Comparison of ENCODE assay signal across 8 cellular contexts in the genomic region with DNA sequence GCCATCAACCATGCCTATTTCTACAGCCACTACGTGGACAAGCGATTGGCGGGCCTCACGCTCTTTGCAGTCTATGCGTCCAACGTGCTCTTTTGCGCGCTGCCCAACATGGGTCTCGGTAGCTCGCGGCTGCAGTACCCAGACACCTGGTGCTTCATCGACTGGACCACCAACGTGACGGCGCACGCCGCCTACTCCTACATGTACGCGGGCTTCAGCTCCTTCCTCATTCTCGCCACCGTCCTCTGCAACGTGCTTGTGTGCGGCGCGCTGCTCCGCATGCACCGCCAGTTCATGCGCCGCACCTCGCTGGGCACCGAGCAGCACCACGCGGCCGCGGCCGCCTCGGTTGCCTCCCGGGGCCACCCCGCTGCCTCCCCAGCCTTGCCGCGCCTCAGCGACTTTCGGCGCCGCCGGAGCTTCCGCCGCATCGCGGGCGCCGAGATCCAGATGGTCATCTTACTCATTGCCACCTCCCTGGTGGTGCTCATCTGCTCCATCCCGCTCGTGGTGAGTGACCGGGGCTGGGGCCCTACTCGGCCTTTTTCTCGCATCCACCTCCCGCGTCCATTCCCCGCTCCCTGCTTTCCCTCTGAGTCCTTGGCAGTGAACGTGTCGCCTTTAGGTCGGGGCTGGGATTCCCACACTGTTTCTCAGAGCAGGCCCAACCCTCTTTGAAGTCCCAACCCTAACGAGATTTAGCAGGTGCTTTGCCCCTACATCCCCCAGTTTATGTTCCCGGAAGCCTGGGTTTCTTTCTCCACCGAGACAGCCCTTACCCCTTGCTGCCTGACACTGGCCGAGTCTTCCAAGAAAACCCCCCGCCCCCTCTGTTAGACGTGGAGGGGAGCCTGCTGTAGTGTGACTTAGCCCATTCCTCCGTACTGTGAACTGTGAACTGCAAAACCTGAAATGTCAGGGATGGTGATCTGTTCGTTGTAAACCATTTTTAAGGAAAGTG. TPM values are rescaled to one million over a fixed set of nuclear protein-coding genes. Genes with fewer than 3 reads are reported as not detected.
A peak's percentile ranks its signal among the peaks of the same experiment; 100 is the strongest.
DNase-seq lines count a peak whose midpoint lies in the region; ATAC-seq, FAIRE-seq and TF ChIP-seq lines count a peak whose summit lies in the region.

No MANE protein-coding gene starts in this region.

- H3K36me3 ChIP-seq in OCI-LY1 (ENCODE audit: insufficient read depth, low read length): peaks cover 23% of the 10 kb centered on the region

- H3K4me1 ChIP-seq in OCI-LY1 (ENCODE audit: insufficient read depth, low read length, severe bottlenecking): peaks cover 79% of the 10 kb centered on the region

- POLR2A ChIA-PET in HEK293T (lab: Yijun Ruan, JAX): no interaction called here

- CTCF ChIA-PET in HEK293T (lab: Yijun Ruan, JAX): interaction anchor here (0.6 kb wide), 1 partner anchor 162 kb away, joined by 3 read pairs; no protein-coding TSS in a partner anchor

- H3K36me3 Mint-ChIP-seq in immature natural killer cell: peaks cover 54 to 57% (median 54%) of the 10 kb centered on the region in 3 donors

- H3K9me3 ChIP-seq in OCI-LY1 (ENCODE audit: low read length): no peaks in the 10 kb centered on the region

- no peaks in the 10 kb centered on the region for H3K9me3 Mint-ChIP-seq in immature natural killer cell

- peak overlapping the region; percentile 86 for H3K4me3 ChIP-seq in OCI-LY1 (ENCODE audit: low read depth, low read length, poor library complexity, severe bottlenecking)

- peaks cover 19 to 33% (median 24%) of the 10 kb centered on the region in 3 donors for H3K27me3 Mint-ChIP-seq in immature natural killer cell (ENCODE audit: low read depth in 3 of 3)

- no peaks in the 10 kb centered on the region for H4K20me1 ChIP-seq in OCI-LY1 (ENCODE audit: insufficient read depth, low read length)

- H3K27me3 ChIP-seq in OCI-LY1 (ENCODE audit: insufficient read depth, low read length): no peaks in the 10 kb centered on the region

- ATAC-seq in activated CD4-positive, CD25-positive, alpha-beta regulatory T cell treated with anti-CD3 and anti-CD28 coated beads, Interleukin-2, amount 50 U/mL, for 24 hours: no peak

- peak overlapping the region; percentile 97 for H3K4me2 ChIP-seq in OCI-LY1 (ENCODE audit: low read length)

- H3K9ac ChIP-seq in OCI-LY1 (ENCODE audit: low read length): peak overlapping the region; percentile 82

- no peak for TF ChIP-seq CTCF in OCI-LY1 (IDR thresholded peaks at IDR 0.05; ENCODE audit: low read length)

- H2AFZ ChIP-seq in OCI-LY1 (ENCODE audit: low read length): no peak overlapping the region

- peaks cover 60 to 68% of the 10 kb centered on the region in 2 donors for H3K4me1 Mint-ChIP-seq in immature natural killer cell

- peaks cover 65% of the 10 kb centered on the region for H3K79me2 ChIP-seq in OCI-LY1 (ENCODE audit: insufficient read depth, low read length)

- DNase-seq in activated CD4-positive, CD25-positive, alpha-beta regulatory T cell (lab: John Stamatoyannopoulos, UW): peak in 3 of 4 experiments; percentile 2 to 20 (median 9)
- peak; percentile 46 for DNase-seq in astrocyte of the hippocampus (ENCODE audit: low read depth, low spot score)
- DNase-seq in immature natural killer cell: peak in 1 of 3 donors; percentile 46
- peak; percentile 36 for DNase-seq in stimulated activated CD4-positive, alpha-beta T cell treated with anti-CD3 and anti-CD28 coated beads, Interleukin-2, amount 100 ng/mL, for 4 hours (ENCODE audit: low read depth)
- no peak for DNase-seq in H54 (ENCODE audit: insufficient read length, low spot score)
- no peak for DNase-seq in HEK293T (ENCODE audit: extremely low spot score)

- no peak for FAIRE-seq in H54 (lab: Jason Lieb, UNC)

- H3K9me2 ChIP-seq in OCI-LY1 (ENCODE audit: low read depth, low read length): no peaks in the 10 kb centered on the region

- H3F3A ChIP-seq in OCI-LY1 (ENCODE audit: insufficient read depth, low read length): no peaks in the 10 kb centered on the region

- peak overlapping the region; percentile 92 to 98 (median 96) for H3K27ac Mint-ChIP-seq in immature natural killer cell

- peak overlapping the region; percentile 81 for H3K27ac ChIP-seq in OCI-LY1 (ENCODE audit: low read depth, low read length, poor library complexity, severe bottlenecking)

- TF ChIP-seq POLR2A in H54 (IDR thresholded peaks at IDR 0.05; ENCODE audit: low read depth, low read length): no peak

- H3K4me3 Mint-ChIP-seq in immature natural killer cell: peak overlapping the region; percentile 93 to 100 (median 98)

TF ChIP-seq in HEK293T, 16 proteins besides CTCF, POLR2A, EP300 and RAD21:
- TF ChIP-seq, protein P1, sequence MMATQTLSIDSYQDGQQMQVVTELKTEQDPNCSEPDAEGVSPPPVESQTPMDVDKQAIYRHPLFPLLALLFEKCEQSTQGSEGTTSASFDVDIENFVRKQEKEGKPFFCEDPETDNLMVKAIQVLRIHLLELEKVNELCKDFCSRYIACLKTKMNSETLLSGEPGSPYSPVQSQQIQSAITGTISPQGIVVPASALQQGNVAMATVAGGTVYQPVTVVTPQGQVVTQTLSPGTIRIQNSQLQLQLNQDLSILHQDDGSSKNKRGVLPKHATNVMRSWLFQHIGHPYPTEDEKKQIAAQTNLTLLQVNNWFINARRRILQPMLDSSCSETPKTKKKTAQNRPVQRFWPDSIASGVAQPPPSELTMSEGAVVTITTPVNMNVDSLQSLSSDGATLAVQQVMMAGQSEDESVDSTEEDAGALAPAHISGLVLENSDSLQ (IDR thresholded peaks at IDR 0.05): no peak
- TF ChIP-seq CTBP1 (IDR thresholded peaks at IDR 0.05; ENCODE audit: borderline replicate concordance) (no peak), ARNT (IDR thresholded peaks at IDR 0.05) (no peak), ZNF384 (IDR thresholded peaks at IDR 0.05) (no peak), FOXA1 (IDR thresholded peaks at IDR 0.05) (no peak), BHLHE40 (IDR thresholded peaks at IDR 0.05; ENCODE audit: borderline replicate concordance) (no peak), NFRKB (IDR thresholded peaks at IDR 0.05) (no peak), SUZ12 (IDR thresholded peaks at IDR 0.05) (no peak), FOXM1 (IDR thresholded peaks at IDR 0.05; ENCODE audit: borderline replicate concordance) (no peak), HDGF (IDR thresholded peaks at IDR 0.05; ENCODE audit: borderline replicate concordance) (no peak), LEF1 (IDR thresholded peaks at IDR 0.05; ENCODE audit: borderline replicate concordance) (no peak)
TF ChIP-seq in HEK293T: peak in this region for 0.

RNA-seq across cellular contexts. Expression of a gene that starts 1.9 kb away (rescaled TPM):
- 100 to 1,000 TPM in 1 of 3 donors, 10 to 100 TPM in 2; 43.5 to 111 (median 70.3) TPM for polyA plus RNA-seq in immature natural killer cell

Comparison
In these comparisons a context has a peak if more than half of its experiments do, and no peak if none do; other contexts are left out.
1. DNase-seq: peak in activated CD4-positive, CD25-positive, alpha-beta regulatory T cell (3 of 4), astrocyte of the hippocampus (single experiment) and stimulated activated CD4-positive, alpha-beta T cell treated with anti-CD3 and anti-CD28 coated beads, Interleukin-2, amount 100 ng/mL, for 4 hours (single experiment); none in H54 (single experiment) and HEK293T (single experiment).